ENCODE assay signal across 8 cellular contexts in the genomic region with DNA sequence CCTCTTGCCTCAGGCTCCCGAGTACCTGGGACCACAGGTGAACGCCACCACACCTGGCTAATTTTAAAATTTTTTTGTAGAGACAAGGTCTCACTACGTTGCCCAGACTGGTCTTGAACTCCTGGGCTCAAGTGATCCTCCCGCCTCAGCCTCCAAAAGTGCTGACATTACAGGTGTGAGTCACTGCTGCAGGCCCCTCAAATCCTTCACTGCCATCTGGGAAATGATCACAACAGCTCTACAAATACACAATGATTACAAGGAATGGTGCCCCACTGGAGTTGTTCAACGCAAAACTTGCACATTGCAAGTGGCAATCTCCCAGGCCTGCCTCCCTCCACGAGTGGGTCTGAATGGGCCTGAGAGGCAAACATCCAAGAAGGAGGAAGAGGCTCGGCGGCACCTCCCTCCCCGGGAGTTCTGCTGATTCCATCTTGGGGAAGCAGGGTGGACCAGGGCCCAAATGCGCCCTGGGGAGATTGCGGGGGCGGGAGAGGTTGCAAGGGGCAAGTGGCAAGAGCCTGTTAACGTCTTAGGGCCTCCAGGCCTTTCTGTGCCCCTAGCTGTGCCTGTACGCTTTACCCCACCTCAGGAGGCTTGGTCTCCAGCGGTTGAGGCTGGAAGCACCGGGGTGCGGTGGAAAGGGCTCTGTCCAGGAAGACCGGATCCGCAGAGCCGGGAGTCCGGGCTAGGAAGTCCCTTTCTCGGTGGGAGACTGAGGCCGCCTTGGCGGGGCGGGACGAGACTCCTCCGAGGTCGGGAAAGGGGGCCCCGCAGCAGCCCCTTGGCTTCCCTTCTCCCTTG. TPM values are rescaled to one million over a fixed set of nuclear protein-coding genes. Genes with fewer than 3 reads are reported as not detected.
DNase-seq lines count a peak whose midpoint lies in the region; ATAC-seq and TF ChIP-seq lines count a peak whose summit lies in the region.

No MANE protein-coding gene starts in this region.

- H3K36me3 ChIP-seq in HUES6 (ENCODE audit: control insufficient read depth, insufficient read depth, low read length) (no peaks in the 10 kb centered on the region), colonic mucosa (no peaks in the 10 kb centered on the region), aorta (ENCODE audit: control insufficient read depth in 1 of 2, insufficient read depth in 2 of 2, low read length in 1 of 2) (no peaks in the 10 kb centered on the region)

- ATAC-seq in memory B cell (ENCODE audit: low read depth) = no peak
- peak; percentile 39 for ATAC-seq in aorta (ENCODE audit: low FRiP score)

- H3K27ac ChIP-seq in AG04450 (ENCODE audit: low read depth, low read length) (peak overlapping the region; percentile 80), HUES6 (ENCODE audit: low read depth, low read length) (peak overlapping the region; percentile 79; the same call in 1 of the 2 replicates), colonic mucosa (peak overlapping the region; percentile 78), aorta (ENCODE audit: low read depth in 1 of 2, low read length in 2 of 2) (peak overlapping the region; percentile 1 to 77)

- H3K4me1 Mint-ChIP-seq in memory B cell = peaks cover 13% of the 10 kb centered on the region

- 21% methylated on average over 25 to 29 of the region's 29 CpGs for WGBS in aorta, 2 donors

- intact Hi-C loops in colonic mucosa (cut with DNase I) = loop anchor here (5.0 kb wide), 1 partner anchor 35 kb away; no protein-coding TSS in a partner anchor
- intact Hi-C loops in aorta (cut with DNase I) = loop anchor here (1.0 to 10.0 kb wide), 3 partner anchors 34 to 122 kb away; a partner anchor contains a TSS

- H3K9me3 Mint-ChIP-seq in memory B cell = no peaks in the 10 kb centered on the region

- H3K4me1 ChIP-seq in HUES6 (ENCODE audit: control insufficient read depth, insufficient read depth, low read length) (peaks cover 36% of the 10 kb centered on the region), colonic mucosa (peaks cover 9% of the 10 kb centered on the region), aorta (ENCODE audit: control insufficient read depth in 1 of 2, insufficient read depth in 2 of 2, low read length in 2 of 2) (no peaks in the 10 kb centered on the region)

- H3K4me3 Mint-ChIP-seq in memory B cell = peak overlapping the region; percentile 59

- peak overlapping the region; percentile 98 for H3K4me3 ChIP-seq in AG04450 (ENCODE audit: low read depth, low read length)
- peak overlapping the region; percentile 75 for H3K4me3 ChIP-seq in HUES6 (ENCODE audit: low read depth, low read length)
- peak overlapping the region; percentile 74 for H3K4me3 ChIP-seq in colonic mucosa
- H3K4me3 ChIP-seq in aorta (ENCODE audit: low read length in 2 of 2) = peak overlapping the region; percentile 49 to 50

- H3K9ac ChIP-seq in HUES6 (ENCODE audit: low read length) (peak overlapping the region; percentile 64), colonic mucosa (ENCODE audit: low read depth in 2 of 2, low read length in 2 of 2) (peak overlapping the region; percentile 86 to 93)

- POLR2A ChIA-PET in AG04450 (lab: Yijun Ruan, JAX) = interaction anchor here (0.7 to 1.8 kb wide), 8 partner anchors 17 to 109 kb away, joined by 3 to 15 read pairs (median 4); no protein-coding TSS in a partner anchor

- peaks cover 3% of the 10 kb centered on the region for H3K27me3 Mint-ChIP-seq in memory B cell

- CTCF ChIA-PET in AG04450 (lab: Charles Lee) = interaction anchor here (0.6 to 6.5 kb wide), 9 partner anchors 10 to 195 kb away, joined by 3 to 50 read pairs (median 4); a partner anchor contains a TSS

- no peaks in the 10 kb centered on the region for H3K36me3 Mint-ChIP-seq in memory B cell

- no peak for TF ChIP-seq CTCF in AG04450 (IDR thresholded peaks at IDR 0.05; ENCODE audit: low read depth, low read length)
- no peak for TF ChIP-seq CTCF in colonic mucosa (IDR thresholded peaks at IDR 0.05)

- no peak overlapping the region for H3K27ac Mint-ChIP-seq in memory B cell

- H3K9me3 ChIP-seq in AG04450 (ENCODE audit: control insufficient read depth, insufficient read depth, low read length) (no peaks in the 10 kb centered on the region), HUES6 (ENCODE audit: control insufficient read depth, insufficient read depth, low read depth, low read length) (no peaks in the 10 kb centered on the region), colonic mucosa (no peaks in the 10 kb centered on the region), aorta (ENCODE audit: control insufficient read depth, low read length) (no peaks in the 10 kb centered on the region)

- H3K27me3 ChIP-seq in AG04450 (ENCODE audit: control insufficient read depth, insufficient read depth, low read length) = no peaks in the 10 kb centered on the region
- no peaks in the 10 kb centered on the region for H3K27me3 ChIP-seq in HUES6 (ENCODE audit: control insufficient read depth, insufficient read depth, low read length)
- H3K27me3 ChIP-seq in colonic mucosa = no peaks in the 10 kb centered on the region
- H3K27me3 ChIP-seq in aorta (ENCODE audit: control insufficient read depth in 1 of 2, insufficient read depth in 2 of 2, low read length in 1 of 2) = no peaks in the 10 kb centered on the region

- DNase-seq in AG04450 (ENCODE audit: low read depth, low spot score) (no peak), colonic mucosa (peak; percentile 55), memory B cell (ENCODE audit: low spot score in 2 of 2) (no peak), aorta (peak; percentile 78 to 87), NCI-H2081 treated with DMSO at 0.1 percent for 48 hours (lab: John Stamatoyannopoulos, UW) (no peak), NCI-H2107 (lab: John Stamatoyannopoulos, UW) (no peak), NCI-H748 treated with DMSO at 0.1 percent for 48 hours (lab: John Stamatoyannopoulos, UW) (no peak)

RNA-seq across cellular contexts. Expression of a gene that starts 0.7 kb away (rescaled TPM):
- polyA plus RNA-seq in AG04450 (2011; rRNA removed) (1,026 and 1,343 TPM in 2 replicates), aorta (100 to 1,000 TPM in 1 of 2 donors, 10 to 100 TPM in 1; 99.2 to 457 TPM)
- polyA minus RNA-seq in AG04450 (2011; rRNA and poly(A)+ RNA removed) = 782 and 1,005 TPM in 2 replicates
- total RNA-seq in colonic mucosa (100 to 1,000 TPM; 182 to 291 TPM), aorta (1,000 to 10,000 TPM in 1 of 2 donors, 100 to 1,000 TPM in 1; 799 to 1,001 TPM)

RNA-seq across cellular contexts. Expression of a gene that starts 24.9 kb away (rescaled TPM):
- polyA plus RNA-seq in AG04450 (2011; rRNA removed) (28.2 and 53.5 TPM in 2 replicates), aorta (1 to 10 TPM in 1 of 2 donors, under 1 TPM in 1; 0.25 to 2.1 TPM)
- polyA minus RNA-seq in AG04450 (2011; rRNA and poly(A)+ RNA removed) = 12.0 and 28.1 TPM in 2 replicates
- total RNA-seq in colonic mucosa (100 to 1,000 TPM in 1 of 2 donors, 10 to 100 TPM in 1; 46.2 to 124 TPM), aorta (1 to 10 TPM; 1.8 to 4.4 TPM)

RNA-seq across cellular contexts. Expression of a gene that starts 58.8 kb away (rescaled TPM):
- polyA plus RNA-seq in AG04450 (2011; rRNA removed) = 0.07 and 0.10 TPM in 2 replicates
- polyA minus RNA-seq in AG04450 (2011; rRNA and poly(A)+ RNA removed) = 0.04 and 0.09 TPM in 2 replicates
- total RNA-seq in colonic mucosa = 10 to 100 TPM in 1 of 2 donors, 1 to 10 TPM in 1; 8.8 to 20.4 TPM
- total RNA-seq in aorta = under 1 TPM in 1 of 2 donors, not detected in 1; 0.39 TPM
- polyA plus RNA-seq in aorta = under 1 TPM in 1 of 2 donors, not detected in 1; 0.05 TPM

Comparison
In these comparisons a context has a peak if more than half of its experiments do, and no peak if none do; other contexts are left out.
1. DNase-seq: peak in colonic mucosa (single experiment) and aorta (2 of 2); none in AG04450 (single experiment), memory B cell (0 of 2), NCI-H2081 treated with DMSO at 0.1 percent for 48 hours (single experiment), NCI-H2107 (single experiment) and NCI-H748 treated with DMSO at 0.1 percent for 48 hours (single experiment).
2. RNA of a gene that starts 24.9 kb away (total RNA-seq): 46.2 to 124 TPM in colonic mucosa; 1.8 to 4.4 TPM in aorta; every median in the first group is over 4 times any median in the second.
3. RNA of a gene that starts 58.8 kb away (total RNA-seq): 8.8 to 20.4 TPM in colonic mucosa; 0.39 TPM in aorta; every median in the first group is over 4 times any median in the second.
4. Peak in every context shown above with its lines, with median percentiles within 50 percentile points of each other: H3K27ac ChIP-seq and H3K4me3 ChIP-seq.